Comparison of ENCODE assay signal across 1 cellular context in the genomic region with DNA sequence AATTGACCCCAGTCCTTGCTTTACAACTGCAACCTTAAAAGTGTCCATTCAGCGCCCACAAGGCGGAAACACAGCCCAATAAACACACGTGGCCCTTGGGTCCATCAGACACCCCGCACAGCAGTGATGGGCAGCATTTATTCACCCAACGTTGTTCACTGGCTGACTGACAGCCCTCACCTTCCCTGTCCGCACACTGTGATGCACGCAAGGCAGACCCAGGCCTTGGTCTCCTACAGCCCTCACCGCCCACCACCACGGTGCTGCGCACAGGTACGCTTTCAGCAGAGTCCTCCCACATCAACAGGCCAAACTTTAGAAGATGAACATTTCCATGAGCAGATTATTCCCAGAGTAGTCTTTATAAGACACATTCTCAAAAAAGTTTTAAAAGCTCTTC.
TF ChIP-seq lines count a peak whose summit lies in the region.

No MANE protein-coding gene starts in this region.

TF ChIP-seq in HepG2, 621 proteins besides CTCF, POLR2A, EP300 and RAD21:
- TF ChIP-seq AGO2 (optimal IDR thresholded peaks at IDR 0.05; ENCODE audit: low read depth, low read length) (peak; percentile 78), ZNF317 (CRISPR knock-in tag; IDR thresholded peaks at IDR 0.05) (no peak), SRY (CRISPR knock-in tag; IDR thresholded peaks at IDR 0.05) (no peak), ZBTB20 (CRISPR knock-in tag; IDR thresholded peaks at IDR 0.05; ENCODE audit: borderline replicate concordance, low read depth) (no peak), BRCA1 (CRISPR knock-in tag; IDR thresholded peaks at IDR 0.05) (no peak), GTF2F1 (IDR thresholded peaks at IDR 0.05; ENCODE audit: low read length) (no peak)
- TF ChIP-seq, protein P1, sequence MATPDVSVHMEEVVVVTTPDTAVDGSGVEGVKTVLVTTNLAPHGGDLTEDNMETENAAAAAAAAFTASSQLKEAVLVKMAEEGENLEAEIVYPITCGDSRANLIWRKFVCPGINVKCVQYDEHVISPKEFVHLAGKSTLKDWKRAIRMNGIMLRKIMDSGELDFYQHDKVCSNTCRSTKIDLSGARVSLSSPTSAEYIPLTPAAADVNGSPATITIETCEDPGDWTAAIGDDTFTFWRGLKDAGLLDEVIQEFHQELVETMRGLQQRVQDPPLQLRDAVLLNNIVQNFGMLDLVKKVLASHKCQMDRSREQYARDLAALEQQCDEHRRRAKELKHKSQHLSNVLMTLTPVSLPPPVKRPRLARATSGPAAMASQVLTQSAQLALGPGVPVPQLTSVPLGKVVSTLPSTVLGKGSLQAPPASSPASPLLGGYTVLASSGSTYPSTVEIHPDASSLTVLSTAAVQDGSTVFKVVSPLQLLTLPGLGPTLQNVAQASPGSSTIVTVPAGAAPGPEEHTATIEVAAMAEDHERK (CRISPR knock-in tag; IDR thresholded peaks at IDR 0.05; ENCODE audit: low read depth), result no peak
TF ChIP-seq in HepG2: peak in this region for 1.
